Comparison of ENCODE assay signal across 8 cellular contexts in genomic region chr15:59247364-59247763, GRCh38. TPM values are rescaled to one million over a fixed set of nuclear protein-coding genes. Genes with fewer than 3 reads are reported as not detected.
DNase-seq lines count a peak whose midpoint lies in the region; ATAC-seq, FAIRE-seq and TF ChIP-seq lines count a peak whose summit lies in the region.

No MANE protein-coding gene starts in this region.

- TF ChIP-seq POLR2A in esophagus squamous epithelium (IDR thresholded peaks at IDR 0.05): no peak
- TF ChIP-seq POLR2A in testis (IDR thresholded peaks at IDR 0.05): no peak

- peak; percentile 95 for FAIRE-seq in GM19239 (lab: Jason Lieb, UNC)

- 14 to 32% methylated on average over 2 of the region's 2 CpGs for WGBS in esophagus squamous epithelium, 2 donors
- WGBS in testis, 2 donors: 21 to 36% methylated on average over 2 of the region's 2 CpGs

- DNase-seq in AG08395 (ENCODE audit: low spot score) (peak; percentile 74), GM19239 (ENCODE audit: insufficient read length, low spot score) (no peak), NCI-H82 treated with DMSO at 0.1 percent for 48 hours (lab: John Stamatoyannopoulos, UW; ENCODE audit: unreplicated experiment) (peak; percentile 13), esophagus squamous epithelium (lab: John Stamatoyannopoulos, UW) (no peak), testis (peak; percentile 66)
- peak; percentile 25 for DNase-seq in activated CD8-positive, alpha-beta memory T cell treated with anti-CD3 and anti-CD28 coated beads, Interleukin-2, amount 50 U/mL, for 24 hours (ENCODE audit: extremely low read depth)

- no peak for ATAC-seq in GM21423 (IDR thresholded peaks at IDR 0.05; ENCODE audit: unreplicated experiment)

- H3K9me3 Mint-ChIP-seq in nephron: no peaks in the 10 kb centered on the region

- no peaks in the 10 kb centered on the region for H3K9me3 ChIP-seq in esophagus squamous epithelium
- H3K9me3 ChIP-seq in testis: no peaks in the 10 kb centered on the region

- H3K4me1 Mint-ChIP-seq in nephron: no peaks in the 10 kb centered on the region

- TF ChIP-seq CTCF in esophagus squamous epithelium (IDR thresholded peaks at IDR 0.05) (peak; percentile 31 to 71 (median 56)), nephron (IDR thresholded peaks at IDR 0.05; ENCODE audit: unreplicated experiment in 3 of 3) (peak; percentile 33 to 61 (median 56)), testis (IDR thresholded peaks at IDR 0.05) (peak in 2 of 3 experiments; percentile 32 to 43)

- no peak overlapping the region for H3K4me3 Mint-ChIP-seq in nephron

- no peaks in the 10 kb centered on the region for H3K27me3 ChIP-seq in esophagus squamous epithelium
- H3K27me3 ChIP-seq in testis: no peaks in the 10 kb centered on the region

- H3K4me3 ChIP-seq in esophagus squamous epithelium: no peak overlapping the region
- H3K4me3 ChIP-seq in testis: no peak overlapping the region

- H3K27ac Mint-ChIP-seq in nephron: no peak overlapping the region

- peaks cover 0 to 20% (median 0%) of the 10 kb centered on the region in 3 donors for H3K4me1 ChIP-seq in esophagus squamous epithelium
- no peaks in the 10 kb centered on the region for H3K4me1 ChIP-seq in testis

- no peaks in the 10 kb centered on the region for H3K27me3 Mint-ChIP-seq in nephron (ENCODE audit: low read depth)

- H3K27ac ChIP-seq in esophagus squamous epithelium (no peak overlapping the region), testis (no peak overlapping the region)

- H3K36me3 Mint-ChIP-seq in nephron (ENCODE audit: low read depth): peaks cover 3% of the 10 kb centered on the region

- H3K36me3 ChIP-seq in esophagus squamous epithelium (peaks cover 0 to 9% (median 0%) of the 10 kb centered on the region in 3 donors), testis (ENCODE audit: low read depth, missing control alignments) (no peaks in the 10 kb centered on the region)

- intact Hi-C loops in esophagus squamous epithelium (cut with DNase I) (no loop called here), testis (cut with DNase I; ENCODE audit: low total_unique reads) (no loop called here)

RNA-seq across cellular contexts. Expression of gene LDHAL6B, which starts 40.7 kb away (rescaled TPM):
- total RNA-seq in esophagus squamous epithelium (not detected), testis (10 to 100 TPM; 18.6 to 22.6 TPM)
- polyA plus RNA-seq in testis (ENCODE audit: insufficient read depth, low read depth, low replicate concordance): 119 TPM

Comparison
In these comparisons a context has a peak if more than half of its experiments do, and no peak if none do; other contexts are left out.
1. DNase-seq: peak in AG08395 (single experiment), NCI-H82 treated with DMSO at 0.1 percent for 48 hours (single experiment), activated CD8-positive, alpha-beta memory T cell treated with anti-CD3 and anti-CD28 coated beads, Interleukin-2, amount 50 U/mL, for 24 hours (single experiment) and testis (single experiment); none in GM19239 (single experiment) and esophagus squamous epithelium (single experiment).
2. RNA of gene LDHAL6B, which starts 40.7 kb away (total RNA-seq): 18.6 to 22.6 TPM in testis; not detected in esophagus squamous epithelium; every median in the first group is over 10 times any median in the second.
3. Peak in every context shown above with its lines, with median percentiles within 50 percentile points of each other: CTCF ChIP-seq.